17 cellular contexts compared by ENCODE assay signal in the genomic region with DNA sequence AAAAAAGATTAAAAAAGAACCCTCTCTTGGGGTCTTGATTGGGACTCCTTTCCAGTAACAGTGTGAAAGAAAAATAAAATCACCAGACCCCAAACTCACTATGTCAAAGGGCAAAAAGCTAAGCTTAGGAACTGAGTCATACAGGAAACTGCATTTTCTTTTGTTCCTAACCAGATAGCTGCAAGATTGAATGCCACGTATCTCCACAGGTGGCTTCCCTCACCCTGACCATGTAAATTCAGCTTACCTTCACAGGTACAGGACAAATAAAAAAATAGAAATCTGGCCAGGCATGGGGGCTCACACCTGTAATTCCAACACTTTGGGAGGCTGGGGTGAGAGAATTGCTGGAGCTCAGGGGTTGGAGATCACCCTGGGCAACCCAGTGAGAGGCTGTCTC. TPM values are rescaled to one million over a fixed set of nuclear protein-coding genes. Genes with fewer than 3 reads are reported as not detected.
DNase-seq lines count a peak whose midpoint lies in the region; ATAC-seq and TF ChIP-seq lines count a peak whose summit lies in the region.
"Had no signal": no experiment of that assay in that cellular context is flagged by ENCODE, and none has a peak within 500 bp of the region (broad histone marks: within the 10 kb centered on the region; RNA-seq: fewer than 3 reads in every experiment).

No MANE protein-coding gene starts in this region.

- ATAC-seq in activated T-helper 17 cell treated with anti-CD3 and anti-CD28 coated beads, Interleukin-2, amount 50 U/mL, for 72 hours (replicated peaks) = peak; percentile 39
- no peak for ATAC-seq in upper lobe of right lung

- no peaks in the 10 kb centered on the region for H3K36me3 ChIP-seq in upper lobe of right lung
- H3K36me3 ChIP-seq: suprapubic skin had no signal

- no peaks in the 10 kb centered on the region for H3K27me3 Mint-ChIP-seq in activated T-helper 17 cell treated with anti-CD3 and anti-CD28 coated beads, Interleukin-2, amount 50 U/mL, for 72 hours
- H3K27me3 Mint-ChIP-seq: B cell had no signal

- H3K4me3 ChIP-seq in Jurkat, Clone E6-1 (ENCODE audit: low read length) = no peak overlapping the region
- no peak overlapping the region for H3K4me3 ChIP-seq in upper lobe of right lung
- H3K4me3 ChIP-seq: suprapubic skin had no signal

- no peaks in the 10 kb centered on the region for H3K27me3 ChIP-seq in upper lobe of right lung
- H3K27me3 ChIP-seq: suprapubic skin had no signal

- no peak overlapping the region for H3K4me3 Mint-ChIP-seq in activated T-helper 17 cell treated with anti-CD3 and anti-CD28 coated beads, Interleukin-2, amount 50 U/mL, for 72 hours
- H3K4me3 Mint-ChIP-seq: B cell, neural crest cell had no signal

- peaks cover 3% of the 10 kb centered on the region for H3K4me1 Mint-ChIP-seq in activated T-helper 17 cell treated with anti-CD3 and anti-CD28 coated beads, Interleukin-2, amount 50 U/mL, for 72 hours
- H3K4me1 Mint-ChIP-seq: B cell had no signal

- no peak for TF ChIP-seq CTCF in upper lobe of right lung (IDR thresholded peaks at IDR 0.05)

- no peak overlapping the region for H3K27ac Mint-ChIP-seq in activated T-helper 17 cell treated with anti-CD3 and anti-CD28 coated beads, Interleukin-2, amount 50 U/mL, for 72 hours
- H3K27ac Mint-ChIP-seq: B cell had no signal

- H3K27ac ChIP-seq in upper lobe of right lung = no peak overlapping the region
- H3K27ac ChIP-seq: suprapubic skin had no signal

- no peaks in the 10 kb centered on the region for H3K36me3 Mint-ChIP-seq in activated T-helper 17 cell treated with anti-CD3 and anti-CD28 coated beads, Interleukin-2, amount 50 U/mL, for 72 hours (ENCODE audit: low read depth)

- intact Hi-C loops in upper lobe of right lung (cut with DNase I) = no loop called here

- H3K9me3 ChIP-seq in upper lobe of right lung = no peaks in the 10 kb centered on the region
- H3K9me3 ChIP-seq: suprapubic skin had no signal

- H3K4me1 ChIP-seq in upper lobe of right lung = no peaks in the 10 kb centered on the region
- H3K4me1 ChIP-seq: suprapubic skin had no signal

- peak; percentile 31 for DNase-seq in ELR (ENCODE audit: low read depth)
- DNase-seq in Jurkat, Clone E6-1 (ENCODE audit: low read depth, low spot score) = peak; percentile 8
- DNase-seq in iPS DF 19.7 (ENCODE audit: low read depth, low spot score) = peak; percentile 57
- no peak for DNase-seq in NCI-H2171 (lab: John Stamatoyannopoulos, UW)
- no peak for DNase-seq in OCI-M1 (lab: John Stamatoyannopoulos, UW)
- no peak for DNase-seq in upper lobe of right lung
- DNase-seq in ecto neural progenitor cell (ENCODE audit: low spot score) = no peak
- DNase-seq: DMS 273 treated with DMSO at 0.1 percent for 48 hours, erythroblast, glutamatergic neuron, MM.1S, NCI-H774, T-helper 2 cell had no signal

- no peaks in the 10 kb centered on the region for H3K9me3 Mint-ChIP-seq in activated T-helper 17 cell treated with anti-CD3 and anti-CD28 coated beads, Interleukin-2, amount 50 U/mL, for 72 hours
- H3K9me3 Mint-ChIP-seq: neural crest cell had no signal

RNA-seq across cellular contexts. Expression of gene EIF4H, which starts 32.5 kb away (rescaled TPM):
- polyA plus RNA-seq in Jurkat, Clone E6-1 (2012; ENCODE audit: insufficient read depth, insufficient read length) = 294 TPM
- 100 to 1,000 TPM; 365 to 426 TPM for total RNA-seq in activated T-helper 17 cell treated with anti-CD3 and anti-CD28 coated beads, Interleukin-2, amount 50 U/mL, for 72 hours
- total RNA-seq in upper lobe of right lung = 218 TPM

RNA-seq across cellular contexts. Expression of gene LIMK1, which starts 58.1 kb away (rescaled TPM):
- polyA plus RNA-seq in Jurkat, Clone E6-1 (2012; ENCODE audit: insufficient read depth, insufficient read length) = 28.5 TPM
- 10 to 100 TPM; 12.7 to 20.2 TPM for total RNA-seq in activated T-helper 17 cell treated with anti-CD3 and anti-CD28 coated beads, Interleukin-2, amount 50 U/mL, for 72 hours
- 53.1 TPM for total RNA-seq in upper lobe of right lung

Comparison
In these comparisons a context has a peak if more than half of its experiments do, and no peak if none do; other contexts are left out.
1. DNase-seq: peak in ELR (single experiment), Jurkat, Clone E6-1 (single experiment) and iPS DF 19.7 (single experiment); none in NCI-H2171 (single experiment), OCI-M1 (single experiment), upper lobe of right lung (single experiment) and ecto neural progenitor cell (single experiment).